19 cellular contexts compared by ENCODE assay signal in the genomic region with DNA sequence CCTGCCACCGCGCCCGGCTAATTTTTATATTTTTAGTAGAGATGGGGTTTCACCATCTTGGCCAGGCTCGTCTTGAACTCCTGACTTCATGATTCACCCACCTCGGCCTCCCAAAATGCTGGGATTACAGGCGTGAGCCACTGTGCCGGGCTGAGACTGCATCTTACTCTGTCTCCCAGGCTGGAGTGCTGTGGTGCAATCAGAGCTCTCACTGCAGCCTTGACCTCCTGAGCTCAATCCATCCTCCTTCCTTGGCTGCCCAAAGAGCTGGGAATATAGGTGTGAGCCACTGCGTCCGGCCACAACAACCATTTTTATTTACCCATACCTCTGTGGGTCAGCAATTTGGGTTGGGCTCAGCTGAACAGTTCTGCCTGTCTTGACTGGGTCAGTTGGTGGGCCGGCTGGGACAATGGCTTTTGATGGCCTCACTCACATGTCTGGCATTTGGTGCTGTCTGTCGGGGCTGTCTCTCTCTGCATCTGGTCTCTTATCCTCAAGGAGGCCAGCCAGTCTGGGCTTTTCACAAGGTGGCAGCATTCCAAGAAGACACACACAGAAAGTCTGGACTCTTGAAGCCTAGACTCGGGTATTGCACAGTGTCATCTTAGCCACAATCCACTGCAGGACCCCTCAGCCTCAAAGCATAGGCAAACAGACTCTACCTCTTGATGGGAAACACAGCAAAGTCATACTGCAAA.
"Had no signal": no experiment of that assay in that cellular context is flagged by ENCODE, and none has a peak within 500 bp of the region (broad histone marks: within the 10 kb centered on the region; RNA-seq: fewer than 3 reads in every experiment).

No MANE protein-coding gene starts in this region.

- H3K36me3 Mint-ChIP-seq: activated CD4-positive, alpha-beta memory T cell treated with anti-CD3 and anti-CD28 coated beads for 36 hours; activated naive CD8-positive, alpha-beta T cell; type B pancreatic cell; WTC11 had no signal

- H3K9me3 Mint-ChIP-seq: activated CD4-positive, alpha-beta memory T cell treated with anti-CD3 and anti-CD28 coated beads for 36 hours; activated T-helper 1 cell treated with anti-CD3 and anti-CD28 coated beads, Interleukin-12 subunit alpha, Interleukin-12 subunit beta, Interleukin-2, Interleukin-4 antibody, amounts not matched to agents 30 ng/mL and 10 ng/mL and 1 ng/mL, durations not matched to agents 14 hours and 24 hours and 36 hours; stimulated activated naive CD8-positive, alpha-beta T cell treated with anti-CD3 and anti-CD28 coated beads, Interleukin-15, Interleukin-2, amounts not matched to agents 100 ng/mL and 50 ng/mL, for 24 hours; T-helper 2 cell treated with Interferon-gamma antibody and Interleukin-4, amounts not matched to agents 5 μg/mL and 100 μg/mL, for 36 hours; WTC11 had no signal

- DNase-seq: activated CD4-positive, alpha-beta memory T cell treated with anti-CD3 and anti-CD28 coated beads for 36 hours; activated CD4-positive, alpha-beta T cell treated with anti-CD3 and anti-CD28 coated beads for 4 hours; activated T-cell treated with anti-CD3 and anti-CD28 coated beads for 4 hours; amniotic stem cell; caudate nucleus; cortex of kidney; heart left ventricle; nephron progenitor cell; stimulated activated CD4-positive, alpha-beta T cell treated with anti-CD3 and anti-CD28 coated beads, Interleukin-15, amount 100 ng/mL, for 24 hours; stimulated activated CD4-positive, alpha-beta T cell treated with anti-CD3 and anti-CD28 coated beads, Interleukin-2, amount 100 ng/mL, for 48 hours had no signal

- H3K4me3 ChIP-seq: gastroesophageal sphincter, heart left ventricle, suprapubic skin had no signal

- H3K4me1 ChIP-seq: gastroesophageal sphincter, heart left ventricle, suprapubic skin had no signal

- H3K4me1 Mint-ChIP-seq: WTC11 had no signal

- H3K27me3 Mint-ChIP-seq: activated CD4-positive, alpha-beta memory T cell treated with anti-CD3 and anti-CD28 coated beads for 36 hours; activated naive CD8-positive, alpha-beta T cell; stimulated activated naive CD8-positive, alpha-beta T cell treated with anti-CD3 and anti-CD28 coated beads, Interleukin-15, Interleukin-2, amounts not matched to agents 100 ng/mL and 50 ng/mL, for 24 hours had no signal

- ATAC-seq: esophagus mucosa, gastroesophageal sphincter, heart left ventricle, WTC11 had no signal

- H3K27ac ChIP-seq: gastroesophageal sphincter, heart left ventricle, suprapubic skin had no signal

- H3K9me3 ChIP-seq: suprapubic skin had no signal

- H3K27me3 ChIP-seq: gastroesophageal sphincter, heart left ventricle, suprapubic skin had no signal

- H3K27ac Mint-ChIP-seq: activated CD4-positive, alpha-beta memory T cell treated with anti-CD3 and anti-CD28 coated beads for 36 hours; activated naive CD8-positive, alpha-beta T cell; activated T-helper 1 cell treated with anti-CD3 and anti-CD28 coated beads, Interleukin-12 subunit alpha, Interleukin-12 subunit beta, Interleukin-2, Interleukin-4 antibody, amounts not matched to agents 30 ng/mL and 10 ng/mL and 1 ng/mL, durations not matched to agents 14 hours and 24 hours and 36 hours; nephron progenitor cell; stimulated activated naive CD8-positive, alpha-beta T cell treated with anti-CD3 and anti-CD28 coated beads, Interleukin-15, Interleukin-2, amounts not matched to agents 100 ng/mL and 50 ng/mL, for 24 hours; T-helper 2 cell treated with Interferon-gamma antibody and Interleukin-4, amounts not matched to agents 5 μg/mL and 100 μg/mL, for 36 hours; type B pancreatic cell; WTC11 had no signal

- H3K36me3 ChIP-seq: gastroesophageal sphincter, heart left ventricle, suprapubic skin had no signal

- H3K4me3 Mint-ChIP-seq: activated CD4-positive, alpha-beta memory T cell treated with anti-CD3 and anti-CD28 coated beads for 36 hours; activated naive CD8-positive, alpha-beta T cell; activated T-helper 1 cell treated with anti-CD3 and anti-CD28 coated beads, Interleukin-12 subunit alpha, Interleukin-12 subunit beta, Interleukin-2, Interleukin-4 antibody, amounts not matched to agents 30 ng/mL and 10 ng/mL and 1 ng/mL, durations not matched to agents 14 hours and 24 hours and 36 hours; nephron progenitor cell; stimulated activated naive CD8-positive, alpha-beta T cell treated with anti-CD3 and anti-CD28 coated beads, Interleukin-15, Interleukin-2, amounts not matched to agents 100 ng/mL and 50 ng/mL, for 24 hours; T-helper 2 cell treated with Interferon-gamma antibody and Interleukin-4, amounts not matched to agents 5 μg/mL and 100 μg/mL, for 36 hours; type B pancreatic cell; WTC11 had no signal
